Comparison of ENCODE assay signal across 22 cellular contexts in the genomic region with DNA sequence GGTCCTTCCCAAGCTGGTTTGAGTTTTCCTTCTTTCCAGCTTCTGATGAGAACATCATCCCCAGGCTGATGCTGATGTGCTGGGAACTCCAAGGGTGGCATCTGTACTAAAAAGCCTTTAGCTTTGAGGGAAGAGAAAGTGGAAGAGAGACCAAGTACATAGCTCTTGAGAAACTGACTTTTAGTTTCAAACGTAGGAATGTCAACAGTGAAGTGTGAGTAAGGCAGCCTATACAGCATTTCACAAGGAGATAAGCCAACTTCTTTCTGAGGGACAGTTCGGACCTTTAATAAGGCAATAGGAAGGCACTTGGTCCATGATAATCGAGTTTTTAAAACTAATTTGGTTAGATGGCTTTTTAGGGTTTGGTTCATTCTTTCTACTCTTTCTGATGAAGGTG.
"Had no signal": no experiment of that assay in that cellular context is flagged by ENCODE, and none has a peak within 500 bp of the region (broad histone marks: within the 10 kb centered on the region; RNA-seq: fewer than 3 reads in every experiment).

No MANE protein-coding gene starts in this region.

- H3K4me3 ChIP-seq: coronary artery, dorsolateral prefrontal cortex, esophagus muscularis mucosa, lung, sigmoid colon, skin epidermis, stomach, thoracic aorta had no signal

- H3K27ac ChIP-seq: coronary artery, dorsolateral prefrontal cortex, epithelial cell of prostate, esophagus muscularis mucosa, neutrophil, sigmoid colon, skin epidermis, stomach, thoracic aorta had no signal

- DNase-seq: dorsolateral prefrontal cortex; effector CD8-positive, alpha-beta T cell; foreskin fibroblast; left colon; left ventricle myocardium superior; mesendoderm; naive B cell; sigmoid colon; stimulated activated CD4-positive, alpha-beta T cell treated with anti-CD3 and anti-CD28 coated beads, Interleukin-2, amount 100 ng/mL, for 24 hours; stimulated activated CD4-positive, alpha-beta T cell treated with anti-CD3 and anti-CD28 coated beads, Interleukin-4, amount 100 ng/mL, for 4 hours; stimulated activated naive CD4-positive, alpha-beta T cell; stomach; substantia nigra; trophoblast cell had no signal

- H3K4me3 Mint-ChIP-seq: naive B cell, nephron had no signal

- H3K27me3 Mint-ChIP-seq: naive B cell had no signal

- H3K27me3 ChIP-seq: dorsolateral prefrontal cortex, esophagus muscularis mucosa, neutrophil, sigmoid colon, stomach had no signal

- H3K4me1 Mint-ChIP-seq: nephron had no signal

- ATAC-seq: left colon, left ventricle myocardium superior had no signal

- H3K36me3 ChIP-seq: neutrophil, thoracic aorta had no signal

- H3K4me1 ChIP-seq: esophagus muscularis mucosa, sigmoid colon, stomach had no signal

- H3K27ac Mint-ChIP-seq: naive B cell, nephron had no signal
